In genomic region chr21:39625211-39625895, GRCh38 we compare ENCODE assay signal across 1 cellular context.
TF ChIP-seq lines count a peak whose summit lies in the region.

No MANE protein-coding gene starts in this region.

TF ChIP-seq in WTC11, 78 proteins besides CTCF, POLR2A, EP300 and RAD21 (continued from another document):
- TF ChIP-seq ATF6 (CRISPR knock-in tag; IDR thresholded peaks at IDR 0.05) = no peak
